ENCODE assay signal across 8 cellular contexts in genomic region chr3:53044371-53045106, GRCh38. TPM values are rescaled to one million over a fixed set of nuclear protein-coding genes. Genes with fewer than 3 reads are reported as not detected.
DNase-seq lines count a peak whose midpoint lies in the region; ATAC-seq and TF ChIP-seq lines count a peak whose summit lies in the region.

No MANE protein-coding gene starts in this region.

- CTCF ChIA-PET in AG04450 (lab: Charles Lee), result interaction anchor here (0.9 kb wide), 1 partner anchor 70 kb away, joined by 3 read pairs; no protein-coding TSS in a partner anchor

- peak overlapping the region; percentile 95 to 99 (median 97) for H3K4me3 Mint-ChIP-seq in IgD-negative memory B cell
- H3K4me3 Mint-ChIP-seq in effector memory CD8-positive, alpha-beta T cell, result peak overlapping the region; percentile 90 to 96
- H3K4me3 Mint-ChIP-seq in stimulated activated memory B cell treated with anti-CD40 and anti-IgM and Interleukin-4, amounts not matched to agents 10 μg/mL and 1 μg/mL and 100 μg/mL, for 72 hours, result peak overlapping the region; percentile 97

- no peaks in the 10 kb centered on the region; the same call in 1 of the 2 replicates for H3K9me3 ChIP-seq in AG04450 (ENCODE audit: control insufficient read depth, insufficient read depth, low read length)

- H3K27ac ChIP-seq in AG04450 (ENCODE audit: low read depth, low read length), result peak overlapping the region; percentile 31

- H3K27me3 Mint-ChIP-seq in IgD-negative memory B cell, result no peaks in the 10 kb centered on the region
- no peaks in the 10 kb centered on the region for H3K27me3 Mint-ChIP-seq in effector memory CD8-positive, alpha-beta T cell
- no peaks in the 10 kb centered on the region for H3K27me3 Mint-ChIP-seq in stimulated activated memory B cell treated with anti-CD40 and anti-IgM and Interleukin-4, amounts not matched to agents 10 μg/mL and 1 μg/mL and 100 μg/mL, for 72 hours

- ATAC-seq in GM18907 (IDR thresholded peaks at IDR 0.05; ENCODE audit: unreplicated experiment) (peak; percentile 20), HG03442 (IDR thresholded peaks at IDR 0.05; ENCODE audit: unreplicated experiment) (no peak)
- peak; percentile 3 for ATAC-seq in effector memory CD8-positive, alpha-beta T cell (replicated peaks)
- peak; percentile 25 for ATAC-seq in stimulated activated memory B cell treated with anti-CD40 and anti-IgM and Interleukin-4, amounts not matched to agents 10 μg/mL and 1 μg/mL and 100 μg/mL, for 72 hours

- peaks cover 35 to 43% (median 36%) of the 10 kb centered on the region in 3 donors for H3K4me1 Mint-ChIP-seq in IgD-negative memory B cell
- peaks cover 21 to 22% of the 10 kb centered on the region in 2 donors for H3K4me1 Mint-ChIP-seq in effector memory CD8-positive, alpha-beta T cell (ENCODE audit: low read depth in 2 of 2)
- H3K4me1 Mint-ChIP-seq in stimulated activated memory B cell treated with anti-CD40 and anti-IgM and Interleukin-4, amounts not matched to agents 10 μg/mL and 1 μg/mL and 100 μg/mL, for 72 hours, result peaks cover 48% of the 10 kb centered on the region

- peak overlapping the region; percentile 98 to 99 (median 98) for H3K27ac Mint-ChIP-seq in IgD-negative memory B cell
- peak overlapping the region; percentile 93 to 97 for H3K27ac Mint-ChIP-seq in effector memory CD8-positive, alpha-beta T cell
- peak overlapping the region; percentile 95 for H3K27ac Mint-ChIP-seq in stimulated activated memory B cell treated with anti-CD40 and anti-IgM and Interleukin-4, amounts not matched to agents 10 μg/mL and 1 μg/mL and 100 μg/mL, for 72 hours

- DNase-seq in AG04450 (ENCODE audit: low read depth, low spot score) (no peak), lung microvascular endothelial cell (ENCODE audit: low read depth in 2 of 2) (peak; percentile 39 to 43)
- peak; percentile 16 for DNase-seq in activated CD4-positive, alpha-beta T cell treated with anti-CD3 and anti-CD28 coated beads, Interleukin-2, amount 50 U/mL, for 1 hour
- DNase-seq in effector memory CD8-positive, alpha-beta T cell, result peak; percentile 19 to 41 (median 23)

- POLR2A ChIA-PET in AG04450 (lab: Yijun Ruan, JAX), result no interaction called here

- TF ChIP-seq CTCF in AG04450 (IDR thresholded peaks at IDR 0.05; ENCODE audit: low read depth, low read length), result no peak

- peaks cover 7% of the 10 kb centered on the region for H3K27me3 ChIP-seq in AG04450 (ENCODE audit: control insufficient read depth, insufficient read depth, low read length)

- H3K36me3 Mint-ChIP-seq in IgD-negative memory B cell, result no peaks in the 10 kb centered on the region
- H3K36me3 Mint-ChIP-seq in effector memory CD8-positive, alpha-beta T cell (ENCODE audit: insufficient read depth), result peaks cover 17% of the 10 kb centered on the region
- no peaks in the 10 kb centered on the region for H3K36me3 Mint-ChIP-seq in stimulated activated memory B cell treated with anti-CD40 and anti-IgM and Interleukin-4, amounts not matched to agents 10 μg/mL and 1 μg/mL and 100 μg/mL, for 72 hours

- peak overlapping the region; percentile 67 for H3K4me3 ChIP-seq in AG04450 (ENCODE audit: low read depth, low read length)

- no peaks in the 10 kb centered on the region for H3K9me3 Mint-ChIP-seq in IgD-negative memory B cell
- H3K9me3 Mint-ChIP-seq in effector memory CD8-positive, alpha-beta T cell, result no peaks in the 10 kb centered on the region
- no peaks in the 10 kb centered on the region for H3K9me3 Mint-ChIP-seq in stimulated activated memory B cell treated with anti-CD40 and anti-IgM and Interleukin-4, amounts not matched to agents 10 μg/mL and 1 μg/mL and 100 μg/mL, for 72 hours

RNA-seq across cellular contexts. Expression of gene SFMBT1, which starts 1.3 kb away (rescaled TPM):
- 1.6 and 2.0 TPM in 2 replicates for polyA plus RNA-seq in AG04450 (2011; rRNA removed)
- 3.8 and 4.0 TPM in 2 replicates for polyA minus RNA-seq in AG04450 (2011; rRNA and poly(A)+ RNA removed)
- polyA plus RNA-seq in IgD-negative memory B cell, result 17.8 TPM
- 1.6 and 1.7 TPM in 2 replicates for total RNA-seq in lung microvascular endothelial cell
